13 cellular contexts compared by ENCODE assay signal in the genomic region with DNA sequence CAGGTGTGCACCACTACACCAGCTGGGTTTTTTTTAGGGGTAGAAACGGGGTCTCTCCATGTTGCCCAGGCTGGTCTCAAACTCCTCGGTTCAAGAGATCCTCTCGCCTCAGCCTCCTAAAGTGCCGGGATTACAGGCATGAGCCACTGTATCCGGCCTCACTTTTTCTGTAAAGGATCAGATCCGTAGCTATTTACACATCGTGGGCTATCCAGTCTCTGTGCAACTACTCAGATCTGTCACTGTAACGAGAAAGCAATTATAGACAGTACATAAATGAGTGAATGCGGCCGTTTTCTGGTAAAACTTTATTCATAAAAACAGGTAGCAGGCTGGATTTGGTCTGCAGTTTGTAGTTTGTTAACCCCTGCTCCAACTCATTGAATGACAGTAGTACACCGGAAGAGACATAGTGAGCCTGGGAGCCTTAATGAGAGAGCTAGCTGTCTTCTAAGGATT. TPM values are rescaled to one million over a fixed set of nuclear protein-coding genes. Genes with fewer than 3 reads are reported as not detected.
DNase-seq lines count a peak whose midpoint lies in the region; ATAC-seq and FAIRE-seq lines count a peak whose summit lies in the region.
"Had no signal": no experiment of that assay in that cellular context is flagged by ENCODE, and none has a peak within 500 bp of the region (broad histone marks: within the 10 kb centered on the region; RNA-seq: fewer than 3 reads in every experiment).

No MANE protein-coding gene starts in this region.

- intact Hi-C loops in posterior vena cava (cut with DNase I): loop anchor here in 1 of 2 donors (2.0 kb wide), 1 partner anchor 107 kb away; no protein-coding TSS in a partner anchor

- no peaks in the 10 kb centered on the region for H3K9me2 ChIP-seq in Karpas-422 (replicated peaks; ENCODE audit: insufficient read depth, low read length)

- H3K27me3 Mint-ChIP-seq in activated naive CD8-positive, alpha-beta T cell treated with anti-CD3 and anti-CD28 coated beads, Interleukin-2, amount 50 U/mL, for 24 hours: no peaks in the 10 kb centered on the region

- peak overlapping the region; percentile 68 for H3K27ac ChIP-seq in Karpas-422 (ENCODE audit: low read length)
- H3K27ac ChIP-seq: coronary artery, left ventricle myocardium inferior had no signal

- no peaks in the 10 kb centered on the region for H3K9me3 ChIP-seq in Karpas-422 (ENCODE audit: low read length)
- H3K9me3 ChIP-seq: left ventricle myocardium inferior had no signal

- H3K4me1 Mint-ChIP-seq in activated naive CD8-positive, alpha-beta T cell treated with anti-CD3 and anti-CD28 coated beads, Interleukin-2, amount 50 U/mL, for 24 hours: peaks cover 63% of the 10 kb centered on the region

- H3K4me3 ChIP-seq in Karpas-422 (ENCODE audit: low read length): no peak overlapping the region
- H3K4me3 ChIP-seq: coronary artery, left ventricle myocardium inferior had no signal

- H3K9ac ChIP-seq in Karpas-422 (ENCODE audit: low read length): peak overlapping the region; percentile 2; the same call in 1 of the 2 replicates

- H3K27me3 ChIP-seq in Karpas-422 (ENCODE audit: low read length): no peaks in the 10 kb centered on the region

- H3K27ac Mint-ChIP-seq in activated naive CD8-positive, alpha-beta T cell treated with anti-CD3 and anti-CD28 coated beads, Interleukin-2, amount 50 U/mL, for 24 hours: peak overlapping the region; percentile 97

- H3K4me1 ChIP-seq in Karpas-422 (ENCODE audit: low read length): peaks cover 55% of the 10 kb centered on the region

- H3K36me3 ChIP-seq in Karpas-422 (ENCODE audit: insufficient read depth, low read length): 0 out of 2 replicates have a peak, but pooled peaks cover 4% of the 10 kb centered on the region

- peaks cover 16% of the 10 kb centered on the region for H3K36me3 Mint-ChIP-seq in activated naive CD8-positive, alpha-beta T cell treated with anti-CD3 and anti-CD28 coated beads, Interleukin-2, amount 50 U/mL, for 24 hours (ENCODE audit: low read depth)

- no peaks in the 10 kb centered on the region for H3K9me3 Mint-ChIP-seq in activated naive CD8-positive, alpha-beta T cell treated with anti-CD3 and anti-CD28 coated beads, Interleukin-2, amount 50 U/mL, for 24 hours

- H3K4me3 Mint-ChIP-seq in activated naive CD8-positive, alpha-beta T cell treated with anti-CD3 and anti-CD28 coated beads, Interleukin-2, amount 50 U/mL, for 24 hours: peak overlapping the region; percentile 57

- peak; percentile 31 for DNase-seq in stimulated activated naive CD4-positive, alpha-beta T cell treated with Interleukin-2 at 50 U/mL for 16 hours (lab: John Stamatoyannopoulos, UW)
- no peak for DNase-seq in stimulated activated naive CD4-positive, alpha-beta T cell (lab: John Stamatoyannopoulos, UW)
- DNase-seq in Karpas-422 (peak; percentile 53), urothelium cell line (ENCODE audit: low spot score) (no peak), posterior vena cava (ENCODE audit: low spot score) (no peak), RKO (ENCODE audit: low spot score) (no peak), NCI-H524 treated with DMSO at 0.1 percent for 48 hours (lab: John Stamatoyannopoulos, UW) (no peak)
- DNase-seq in activated naive CD8-positive, alpha-beta T cell treated with anti-CD3 and anti-CD28 coated beads, Interleukin-2, amount 50 U/mL, for 24 hours: no peak
- DNase-seq: left ventricle myocardium inferior, NCI-H1092, NCI-H526, SW 1271 had no signal

- H3K79me2 ChIP-seq in Karpas-422 (ENCODE audit: low read length): peaks cover 11% of the 10 kb centered on the region; the same call in 1 of the 2 replicates

- no peak overlapping the region for H2AFZ ChIP-seq in Karpas-422 (ENCODE audit: low read length)

- FAIRE-seq in urothelium cell line (lab: Jason Lieb, UNC): peak; percentile 44

- ATAC-seq in activated naive CD8-positive, alpha-beta T cell treated with anti-CD3 and anti-CD28 coated beads, Interleukin-2, amount 50 U/mL, for 24 hours: peak; percentile 16

- no peaks in the 10 kb centered on the region for H4K20me1 ChIP-seq in Karpas-422 (ENCODE audit: insufficient read depth, low read depth, low read length)

- peak overlapping the region; percentile 47 for H3K4me2 ChIP-seq in Karpas-422 (ENCODE audit: low read depth, low read length, poor library complexity, severe bottlenecking)

RNA-seq across cellular contexts. Expression of a gene that starts 44.5 kb away (rescaled TPM):
- total RNA-seq in Karpas-422 (2014; rRNA removed; shearing (Covaris generic); ENCODE audit: low replicate concordance): 34.3 and 69.4 TPM in 2 replicates
- 100 to 1,000 TPM; 259 to 390 TPM for total RNA-seq in posterior vena cava

RNA-seq across cellular contexts. Expression of a gene that starts 44.8 kb away (rescaled TPM):
- 48.0 and 51.6 TPM in 2 replicates for total RNA-seq in Karpas-422 (2014; rRNA removed; shearing (Covaris generic); ENCODE audit: low replicate concordance)
- total RNA-seq in posterior vena cava: 10 to 100 TPM; 13.0 to 17.4 TPM

Comparison
In these comparisons a context has a peak if more than half of its experiments do, and no peak if none do; other contexts are left out.
1. DNase-seq: peak in stimulated activated naive CD4-positive, alpha-beta T cell treated with Interleukin-2 at 50 U/mL for 16 hours (single experiment) and Karpas-422 (single experiment); none in stimulated activated naive CD4-positive, alpha-beta T cell (0 of 6), activated naive CD8-positive, alpha-beta T cell treated with anti-CD3 and anti-CD28 coated beads, Interleukin-2, amount 50 U/mL, for 24 hours (single experiment), urothelium cell line (single experiment), posterior vena cava (single experiment), RKO (single experiment) and NCI-H524 treated with DMSO at 0.1 percent for 48 hours (single experiment).